Comparison of ENCODE assay signal across 14 cellular contexts in genomic region chr11:68106165-68106940, GRCh38. TPM values are rescaled to one million over a fixed set of nuclear protein-coding genes. Genes with fewer than 3 reads are reported as not detected.
A peak's percentile ranks its signal among the peaks of the same experiment; 100 is the strongest.
DNase-seq lines count a peak whose midpoint lies in the region; ATAC-seq and TF ChIP-seq lines count a peak whose summit lies in the region.
"Had no signal": no experiment of that assay in that cellular context is flagged by ENCODE, and none has a peak within 500 bp of the region (broad histone marks: within the 10 kb centered on the region; RNA-seq: fewer than 3 reads in every experiment).

No MANE protein-coding gene starts in this region.

- H3K27ac ChIP-seq in body of pancreas (peak overlapping the region; percentile 91 to 97 (median 93)), layer of hippocampus (ENCODE audit: low read depth, low read length) (peak overlapping the region; percentile 57), foreskin keratinocyte (no peak overlapping the region)
- H3K27ac ChIP-seq: tibial artery had no signal

- in situ Hi-C loops in GM13977 (cut with MboI; ENCODE audit: low pct_unique_long_range_greater_than_20kb, low sequenced_read_pairs, unreplicated experiment): no loop called here

- intact Hi-C loops in body of pancreas (cut with DNase I): no loop called here

- peak; percentile 93 for ATAC-seq in body of pancreas
- ATAC-seq in foreskin keratinocyte: no peak
- no peak for ATAC-seq in HG03565 (IDR thresholded peaks at IDR 0.05; ENCODE audit: unreplicated experiment)
- ATAC-seq: activated naive CD8-positive, alpha-beta T cell treated with anti-CD3 and anti-CD28 coated beads, Interleukin-2, amount 50 U/mL, for 24 hours had no signal

- H3K4me1 ChIP-seq in body of pancreas (peaks cover 75% of the 10 kb centered on the region), foreskin keratinocyte (no peaks in the 10 kb centered on the region)
- H3K4me1 ChIP-seq: tibial artery had no signal

- DNase-seq in HT-29 (ENCODE audit: low spot score): peak; percentile 89
- DNase-seq in body of pancreas: peak; percentile 93 to 97 (median 96)
- DNase-seq in renal cortical epithelial cell (ENCODE audit: low read depth): peak; percentile 91
- no peak for DNase-seq in foreskin keratinocyte
- DNase-seq in AML-193 (lab: John Stamatoyannopoulos, UW): no peak
- DNase-seq in GM13977 (ENCODE audit: low spot score): no peak
- DNase-seq: activated naive CD8-positive, alpha-beta T cell treated with anti-CD3 and anti-CD28 coated beads, Interleukin-2, amount 50 U/mL, for 24 hours; COR-L47; MV-4-11; posterior cingulate gyrus; T-cell; tibial artery had no signal

- peak in 2 of 3 donors; percentile 54 to 63 for TF ChIP-seq POLR2A in body of pancreas (IDR thresholded peaks at IDR 0.05)

- TF ChIP-seq CTCF in body of pancreas (IDR thresholded peaks at IDR 0.05) (peak in 3 of 7 experiments; percentile 12 to 25 (median 15)), foreskin keratinocyte (conservative IDR thresholded peaks at IDR 0.05) (no peak), GM13977 (IDR thresholded peaks at IDR 0.05; ENCODE audit: extremely low read depth, insufficient read depth, missing control alignments) (no peak)

- H3K27me3 ChIP-seq in body of pancreas (no peaks in the 10 kb centered on the region), layer of hippocampus (ENCODE audit: control insufficient read depth, insufficient read depth, low read length) (no peaks in the 10 kb centered on the region), foreskin keratinocyte (no peaks in the 10 kb centered on the region)
- H3K27me3 ChIP-seq: tibial artery had no signal

- H3K36me3 ChIP-seq in body of pancreas (replicated peaks in 1 of 2; ENCODE audit: insufficient read depth in 1 of 2, low read depth in 2 of 2): no peaks in the 10 kb centered on the region
- H3K36me3 ChIP-seq: tibial artery had no signal

- no peak overlapping the region for H3K4me3 ChIP-seq in body of pancreas
- H3K4me3 ChIP-seq: tibial artery had no signal

- WGBS in body of pancreas, 2 donors: 5 to 22% methylated on average over 8 of the region's 8 CpGs

- H3K9me3 ChIP-seq in body of pancreas: no peaks in the 10 kb centered on the region
- H3K9me3 ChIP-seq: tibial artery had no signal

RNA-seq across cellular contexts. Expression of gene CHKA, which starts 14.8 kb away (rescaled TPM):
- 67.9 and 79.4 TPM in 2 replicates for total RNA-seq in HT-29 (2014; rRNA removed; shearing (Covaris generic))
- total RNA-seq in body of pancreas: 10 to 100 TPM; 72.1 to 92.6 TPM
- total RNA-seq in renal cortical epithelial cell: 6.6 and 23.6 TPM in 2 replicates
- 3.8 and 5.4 TPM in 2 replicates for total RNA-seq in foreskin keratinocyte
- 3.4 and 4.3 TPM in 2 replicates for polyA plus RNA-seq in foreskin keratinocyte

Comparison
In these comparisons a context has a peak if more than half of its experiments do, and no peak if none do; other contexts are left out.
1. DNase-seq: peak in HT-29 (single experiment), body of pancreas (4 of 4) and renal cortical epithelial cell (single experiment); none in foreskin keratinocyte (0 of 2), AML-193 (0 of 2) and GM13977 (single experiment).